Comparison of ENCODE assay signal across 1 cellular context in genomic region chr15:49171790-49172189, GRCh38.
TF ChIP-seq lines count a peak whose summit lies in the region.

No MANE protein-coding gene starts in this region.

TF ChIP-seq in HepG2, 621 proteins besides CTCF, POLR2A, EP300 and RAD21:
- TF ChIP-seq NR1H2 (CRISPR knock-in tag; IDR thresholded peaks at IDR 0.05; ENCODE audit: borderline replicate concordance, low read depth) (no peak), ZNF749 (CRISPR knock-in tag; IDR thresholded peaks at IDR 0.05; ENCODE audit: borderline replicate concordance) (no peak), SRSF1 (optimal IDR thresholded peaks at IDR 0.05; ENCODE audit: low read depth, low read length) (no peak), SNAI1 (CRISPR knock-in tag; IDR thresholded peaks at IDR 0.05; ENCODE audit: borderline replicate concordance) (no peak), ZNF879 (CRISPR knock-in tag; IDR thresholded peaks at IDR 0.05) (no peak), ZBTB7A (CRISPR knock-in tag; IDR thresholded peaks at IDR 0.05) (no peak), ZNF720 (CRISPR knock-in tag; IDR thresholded peaks at IDR 0.05) (no peak), MED13 (CRISPR knock-in tag; IDR thresholded peaks at IDR 0.05) (no peak), HMG20B (CRISPR knock-in tag; conservative IDR thresholded peaks at IDR 0.05) (no peak), FIP1L1 (IDR thresholded peaks at IDR 0.05; ENCODE audit: borderline replicate concordance, insufficient read depth, low read depth, low read length) (no peak), BHLHE40 (IDR thresholded peaks at IDR 0.05; ENCODE audit: low read length) (no peak), SIN3B (IDR thresholded peaks at IDR 0.05; ENCODE audit: low read length) (no peak), ZNF512B (CRISPR knock-in tag; IDR thresholded peaks at IDR 0.05; ENCODE audit: borderline replicate concordance) (no peak), ZBTB10 (CRISPR knock-in tag; IDR thresholded peaks at IDR 0.05; ENCODE audit: borderline replicate concordance) (no peak)
TF ChIP-seq in HepG2: peak in this region for 0.
